ENCODE assay signal across 8 cellular contexts in the genomic region with DNA sequence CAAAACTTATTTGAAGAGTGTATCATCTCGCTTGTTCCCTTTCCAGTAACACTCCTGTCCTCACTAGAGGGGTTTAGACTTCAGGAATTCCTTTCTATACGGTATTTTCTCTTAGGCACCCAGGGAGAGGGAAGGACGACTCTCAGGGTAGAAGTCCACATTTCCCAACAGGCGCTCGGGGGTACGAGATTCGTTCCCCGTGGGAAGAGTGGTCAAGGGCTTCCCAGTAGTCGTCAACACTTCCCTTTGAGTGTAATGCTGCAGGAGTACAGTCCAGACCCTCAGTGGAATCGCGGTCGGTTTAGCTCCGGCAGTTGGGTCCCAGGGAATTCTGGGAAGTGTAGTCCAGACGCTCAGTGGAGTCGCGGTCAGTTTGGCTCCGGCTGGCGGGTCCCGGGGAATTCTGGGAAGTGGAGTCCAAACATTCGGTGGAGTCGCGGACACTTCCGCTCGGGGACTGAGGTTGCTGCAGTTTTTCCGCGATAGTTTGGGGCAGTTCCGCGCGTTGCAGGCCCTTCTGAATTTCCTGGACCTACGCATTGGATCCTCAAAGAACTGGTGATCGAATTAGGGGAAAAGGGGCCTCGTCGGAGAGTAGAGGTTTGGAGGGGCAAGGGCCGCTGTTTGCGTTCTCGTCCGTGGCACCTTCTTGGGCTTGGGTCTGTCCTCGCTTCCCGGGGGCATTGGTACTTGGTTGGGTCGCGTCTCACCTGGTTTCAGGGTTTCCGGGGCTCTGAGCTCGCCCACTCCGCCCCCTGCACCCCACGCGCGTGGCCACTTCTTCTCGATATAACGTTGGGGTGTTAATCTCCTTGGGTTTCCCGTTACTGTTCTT. TPM values are rescaled to one million over a fixed set of nuclear protein-coding genes. Genes with fewer than 3 reads are reported as not detected.
DNase-seq lines count a peak whose midpoint lies in the region; ATAC-seq and TF ChIP-seq lines count a peak whose summit lies in the region.

Gene ZNF224 (plus strand): TSS at position 431 of the 835 bp plus-strand sequence. CDS start 3,513 bp downstream, outside the sequence.

- no peak for TF ChIP-seq CTCF in GM23338 (conservative IDR thresholded peaks at IDR 0.05; ENCODE audit: low read depth in 2 of 2)
- TF ChIP-seq CTCF in LNCaP clone FGC (IDR thresholded peaks at IDR 0.05; ENCODE audit: control insufficient read depth, extremely low read depth, insufficient read depth) = no peak
- no peak for TF ChIP-seq CTCF in RWPE2 (IDR thresholded peaks at IDR 0.05; ENCODE audit: poor library complexity, severe bottlenecking)
- no peak for TF ChIP-seq CTCF in fibroblast of pulmonary artery (IDR thresholded peaks at IDR 0.05; ENCODE audit: low read length, missing control alignments)
- no peak for TF ChIP-seq CTCF in nephron (IDR thresholded peaks at IDR 0.05; ENCODE audit: unreplicated experiment in 3 of 3)

- H3K4me1 Mint-ChIP-seq in GM23338 = peaks cover 4% of the 10 kb centered on the region; the same call in 1 of the 3 replicates
- H3K4me1 Mint-ChIP-seq in activated T-helper 2 cell treated with anti-CD3 and anti-CD28 coated beads, Interferon-gamma antibody, Interleukin-2, Interleukin-4, amounts not matched to agents 10 μg/mL and 5 μg/mL and 100 μg/mL, durations not matched to agents 14 hours and 24 hours and 36 hours (ENCODE audit: low read depth) = peaks cover 9% of the 10 kb centered on the region
- H3K4me1 Mint-ChIP-seq in nephron = peaks cover 18% of the 10 kb centered on the region

- H3K27me3 ChIP-seq in GM23338 (ENCODE audit: insufficient read depth) = no peaks in the 10 kb centered on the region
- no peaks in the 10 kb centered on the region for H3K27me3 ChIP-seq in RWPE2 (ENCODE audit: insufficient read depth, poor library complexity, severe bottlenecking)

- H3K27ac Mint-ChIP-seq in GM23338 (peak within 1 kb of the TSS; percentile 93), nephron (peak within 1 kb of the TSS; percentile 96)
- peak within 1 kb of the TSS; percentile 77 for H3K27ac Mint-ChIP-seq in activated T-helper 2 cell treated with anti-CD3 and anti-CD28 coated beads, Interferon-gamma antibody, Interleukin-2, Interleukin-4, amounts not matched to agents 10 μg/mL and 5 μg/mL and 100 μg/mL, durations not matched to agents 14 hours and 24 hours and 36 hours

- ATAC-seq in GM23338 (peak; percentile 98), RWPE2 (ENCODE audit: low read depth) (peak; percentile 97)
- peak; percentile 92 for ATAC-seq in stimulated activated naive CD8-positive, alpha-beta T cell treated with anti-CD3 and anti-CD28 coated beads, Interleukin-15, Interleukin-2, amounts not matched to agents 100 U/mL and 50 U/mL, for 24 hours

- H3K4me3 ChIP-seq in GM23338 (peak within 1 kb of the TSS; percentile 94), LNCaP clone FGC (ENCODE audit: low read depth, low read length) (peak within 1 kb of the TSS; percentile 79), RWPE2 (ENCODE audit: severe bottlenecking) (peak within 1 kb of the TSS; percentile 47), fibroblast of pulmonary artery (replicated peaks; ENCODE audit: low read depth, low read length) (peak within 1 kb of the TSS; percentile 98)

- H3K4me1 ChIP-seq in GM23338 (ENCODE audit: insufficient read depth) (no peaks in the 10 kb centered on the region), RWPE2 (ENCODE audit: insufficient read depth, poor library complexity, severe bottlenecking) (peaks cover 3% of the 10 kb centered on the region)

- H3K36me3 ChIP-seq in GM23338 (ENCODE audit: insufficient read depth) (no peaks in the 10 kb centered on the region; the same call in 1 of the 2 replicates), RWPE2 (ENCODE audit: low read depth) (peaks cover 26% of the 10 kb centered on the region)

- H3K27ac ChIP-seq in GM23338 (ENCODE audit: low read depth) (no peak within 1 kb of the TSS), RWPE2 (ENCODE audit: poor library complexity, severe bottlenecking) (peak within 1 kb of the TSS; percentile 43)

- H3K4me2 ChIP-seq in GM23338 = peak within 1 kb of the TSS; percentile 80

- H3K79me2 ChIP-seq in GM23338 (replicated peaks; ENCODE audit: insufficient read depth) = peaks cover 19% of the 10 kb centered on the region

- H3K9me3 Mint-ChIP-seq in GM23338 (no peaks in the 10 kb centered on the region), nephron (no peaks in the 10 kb centered on the region)
- H3K9me3 Mint-ChIP-seq in activated T-helper 2 cell treated with anti-CD3 and anti-CD28 coated beads, Interferon-gamma antibody, Interleukin-2, Interleukin-4, amounts not matched to agents 10 μg/mL and 5 μg/mL and 100 μg/mL, durations not matched to agents 14 hours and 24 hours and 36 hours = peaks cover 21% of the 10 kb centered on the region

- H3K36me3 Mint-ChIP-seq in GM23338 (ENCODE audit: low read depth) (peaks cover 10% of the 10 kb centered on the region; the same call in 1 of the 3 replicates), nephron (ENCODE audit: low read depth) (peaks cover 31% of the 10 kb centered on the region)
- peaks cover 35% of the 10 kb centered on the region for H3K36me3 Mint-ChIP-seq in activated T-helper 2 cell treated with anti-CD3 and anti-CD28 coated beads, Interferon-gamma antibody, Interleukin-2, Interleukin-4, amounts not matched to agents 10 μg/mL and 5 μg/mL and 100 μg/mL, durations not matched to agents 14 hours and 24 hours and 36 hours (ENCODE audit: low read depth)

- H3K9me3 ChIP-seq in RWPE2 (ENCODE audit: severe bottlenecking) = no peaks in the 10 kb centered on the region

- peak; percentile 88 for DNase-seq in DMS153 treated with DMSO at 0.1 percent for 48 hours (lab: John Stamatoyannopoulos, UW; ENCODE audit: unreplicated experiment)
- peak; percentile 97 for DNase-seq in GM23338 (ENCODE audit: low spot score)
- peak; percentile 37 for DNase-seq in LNCaP clone FGC (ENCODE audit: low read depth)
- peak; percentile 88 for DNase-seq in RWPE2 (ENCODE audit: low spot score)
- DNase-seq in activated T-helper 2 cell treated with anti-CD3 and anti-CD28 coated beads, Interferon-gamma antibody, Interleukin-2, Interleukin-4, amounts not matched to agents 10 μg/mL and 5 μg/mL and 100 μg/mL, durations not matched to agents 14 hours and 24 hours and 36 hours (ENCODE audit: low spot score) = peak; percentile 76
- peak; percentile 94 for DNase-seq in fibroblast of pulmonary artery (ENCODE audit: low read depth)
- DNase-seq in stimulated activated naive CD8-positive, alpha-beta T cell treated with anti-CD3 and anti-CD28 coated beads, Interleukin-15, Interleukin-2, amounts not matched to agents 100 U/mL and 50 U/mL, for 24 hours = peak; percentile 84

- no peaks in the 10 kb centered on the region for H3K9me2 ChIP-seq in GM23338 (ENCODE audit: insufficient read depth)

- no peaks in the 10 kb centered on the region for H4K20me1 ChIP-seq in GM23338 (replicated peaks; ENCODE audit: insufficient read depth)

- H3K27me3 Mint-ChIP-seq in GM23338 (ENCODE audit: insufficient read depth, low read depth, poor library complexity) (peaks cover 6% of the 10 kb centered on the region), nephron (ENCODE audit: low read depth) (no peaks in the 10 kb centered on the region)
- no peaks in the 10 kb centered on the region for H3K27me3 Mint-ChIP-seq in activated T-helper 2 cell treated with anti-CD3 and anti-CD28 coated beads, Interferon-gamma antibody, Interleukin-2, Interleukin-4, amounts not matched to agents 10 μg/mL and 5 μg/mL and 100 μg/mL, durations not matched to agents 14 hours and 24 hours and 36 hours (ENCODE audit: low read depth)

- H3F3A ChIP-seq in GM23338 (replicated peaks; ENCODE audit: low read depth) = no peaks in the 10 kb centered on the region

- H3K4me3 Mint-ChIP-seq in GM23338 = peak within 1 kb of the TSS; percentile 98
- peak within 1 kb of the TSS; percentile 98 for H3K4me3 Mint-ChIP-seq in activated T-helper 2 cell treated with anti-CD3 and anti-CD28 coated beads, Interferon-gamma antibody, Interleukin-2, Interleukin-4, amounts not matched to agents 10 μg/mL and 5 μg/mL and 100 μg/mL, durations not matched to agents 14 hours and 24 hours and 36 hours (ENCODE audit: low read depth)
- peak within 1 kb of the TSS; percentile 97 to 99 (median 99) for H3K4me3 Mint-ChIP-seq in nephron

- intact Hi-C loops in activated T-helper 2 cell treated with anti-CD3 and anti-CD28 coated beads, Interferon-gamma antibody, Interleukin-2, Interleukin-4, amounts not matched to agents 10 μg/mL and 5 μg/mL and 100 μg/mL, durations not matched to agents 14 hours and 24 hours and 36 hours (cut with micrococcal nuclease) = loop anchor here (1.0 to 5.0 kb wide), 6 partner anchors 19 to 157 kb away; partner anchors contain the start of genes ZNF225, ZNF226, ZNF227 and ZNF230

- H2AFZ ChIP-seq in GM23338 = peak within 1 kb of the TSS; percentile 98

TF ChIP-seq in GM23338, 12 proteins besides CTCF, POLR2A, EP300 and RAD21:
- TF ChIP-seq, protein P1, sequence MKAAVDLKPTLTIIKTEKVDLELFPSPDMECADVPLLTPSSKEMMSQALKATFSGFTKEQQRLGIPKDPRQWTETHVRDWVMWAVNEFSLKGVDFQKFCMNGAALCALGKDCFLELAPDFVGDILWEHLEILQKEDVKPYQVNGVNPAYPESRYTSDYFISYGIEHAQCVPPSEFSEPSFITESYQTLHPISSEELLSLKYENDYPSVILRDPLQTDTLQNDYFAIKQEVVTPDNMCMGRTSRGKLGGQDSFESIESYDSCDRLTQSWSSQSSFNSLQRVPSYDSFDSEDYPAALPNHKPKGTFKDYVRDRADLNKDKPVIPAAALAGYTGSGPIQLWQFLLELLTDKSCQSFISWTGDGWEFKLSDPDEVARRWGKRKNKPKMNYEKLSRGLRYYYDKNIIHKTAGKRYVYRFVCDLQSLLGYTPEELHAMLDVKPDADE (IDR thresholded peaks at IDR 0.05) = peak; percentile 98
- TF ChIP-seq EZH2 (IDR thresholded peaks at IDR 0.05; ENCODE audit: low read depth, unreplicated experiment) (no peak), POLR2AphosphoS5 (IDR thresholded peaks at IDR 0.05; ENCODE audit: low read depth) (peak; percentile 85), CREB1 (CRISPR knock-in tag; IDR thresholded peaks at IDR 0.05; ENCODE audit: low read depth) (peak; percentile 81)
TF ChIP-seq in GM23338: peak in this region for 3.

RNA-seq across cellular contexts. Expression of gene ZNF224, which starts in this region (rescaled TPM):
- 15.8 and 16.5 TPM in 2 replicates for total RNA-seq in GM23338 (2014; rRNA removed; shearing (Covaris generic))
- 5.9 and 9.4 TPM in 2 replicates for polyA plus RNA-seq in GM23338 (2016; fragmentation: Nextera tagmentation; extraction: Ambion mirVana)
- 19.4 and 22.3 TPM in 2 replicates for total RNA-seq in activated T-helper 2 cell treated with anti-CD3 and anti-CD28 coated beads, Interferon-gamma antibody, Interleukin-2, Interleukin-4, amounts not matched to agents 10 μg/mL and 5 μg/mL and 100 μg/mL, durations not matched to agents 14 hours and 24 hours and 36 hours

Comparison
In these comparisons a context has a peak if more than half of its experiments do, and no peak if none do; other contexts are left out.
1. DNase-seq: peak in every context shown above with its lines; median percentile 97 in GM23338; 94 in fibroblast of pulmonary artery; 88 in DMS153 treated with DMSO at 0.1 percent for 48 hours; 88 in RWPE2; 84 in stimulated activated naive CD8-positive, alpha-beta T cell treated with anti-CD3 and anti-CD28 coated beads, Interleukin-15, Interleukin-2, amounts not matched to agents 100 U/mL and 50 U/mL, for 24 hours; 76 in activated T-helper 2 cell treated with anti-CD3 and anti-CD28 coated beads, Interferon-gamma antibody, Interleukin-2, Interleukin-4, amounts not matched to agents 10 μg/mL and 5 μg/mL and 100 μg/mL, durations not matched to agents 14 hours and 24 hours and 36 hours; 37 in LNCaP clone FGC.
2. H3K4me3 ChIP-seq: peak in every context shown above with its lines; median percentile 98 in fibroblast of pulmonary artery; 94 in GM23338; 79 in LNCaP clone FGC; 47 in RWPE2.